Comparison of ENCODE assay signal across 21 cellular contexts in the genomic region with DNA sequence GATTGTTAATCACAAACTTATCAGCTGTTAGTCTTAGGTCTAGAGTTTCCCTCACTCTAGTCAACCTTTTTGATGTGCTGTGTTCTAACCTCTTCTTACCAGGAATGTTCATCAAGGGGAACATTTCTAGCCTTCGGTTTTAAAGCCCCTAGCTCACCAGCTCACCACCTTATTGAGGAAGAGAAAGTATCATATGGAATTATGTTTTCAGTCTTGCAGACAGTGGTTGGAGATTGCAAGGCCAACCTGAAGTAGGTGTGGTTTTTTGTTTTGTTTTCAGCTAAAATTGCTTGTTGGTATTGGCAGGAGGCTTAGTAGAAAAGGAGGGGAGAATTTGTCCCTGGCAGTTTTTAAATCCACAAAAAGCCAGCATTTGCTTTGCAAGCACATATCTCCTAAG. TPM values are rescaled to one million over a fixed set of nuclear protein-coding genes. Genes with fewer than 3 reads are reported as not detected.
DNase-seq lines count a peak whose midpoint lies in the region; ATAC-seq, FAIRE-seq and TF ChIP-seq lines count a peak whose summit lies in the region.
"Had no signal": no experiment of that assay in that cellular context is flagged by ENCODE, and none has a peak within 500 bp of the region (broad histone marks: within the 10 kb centered on the region; RNA-seq: fewer than 3 reads in every experiment).

No MANE protein-coding gene starts in this region.

- peaks cover 15% of the 10 kb centered on the region for H3K4me1 Mint-ChIP-seq in central memory CD8-positive, alpha-beta T cell

- no peak overlapping the region for H3K4me3 Mint-ChIP-seq in central memory CD8-positive, alpha-beta T cell
- H3K4me3 Mint-ChIP-seq: activated naive CD4-positive, alpha-beta T cell treated with anti-CD3 and anti-CD28 coated beads, Interleukin-2, amount 10 ng/mL, durations not matched to agents 7 days and 5 days; activated T-cell treated with anti-CD3 and anti-CD28 coated beads, Interleukin-2, amount 50 U/mL, for 4 hours; IgD-negative memory B cell had no signal

- H3K27ac Mint-ChIP-seq in central memory CD8-positive, alpha-beta T cell (ENCODE audit: low read depth), result peak overlapping the region; percentile 1
- H3K27ac Mint-ChIP-seq: activated naive CD4-positive, alpha-beta T cell treated with anti-CD3 and anti-CD28 coated beads, Interleukin-2, amount 10 ng/mL, durations not matched to agents 7 days and 5 days had no signal

- TF ChIP-seq CTCF in omental fat pad (IDR thresholded peaks at IDR 0.05), result no peak

- no peaks in the 10 kb centered on the region for H3K27me3 Mint-ChIP-seq in central memory CD8-positive, alpha-beta T cell
- H3K27me3 Mint-ChIP-seq: IgD-negative memory B cell had no signal

- H3K36me3 Mint-ChIP-seq in central memory CD8-positive, alpha-beta T cell (ENCODE audit: insufficient read depth), result no peaks in the 10 kb centered on the region
- H3K36me3 Mint-ChIP-seq: activated naive CD4-positive, alpha-beta T cell treated with anti-CD3 and anti-CD28 coated beads, Interleukin-2, amount 10 ng/mL, durations not matched to agents 7 days and 5 days had no signal

- no peaks in the 10 kb centered on the region for H3K9me3 Mint-ChIP-seq in central memory CD8-positive, alpha-beta T cell
- H3K9me3 Mint-ChIP-seq: activated naive CD4-positive, alpha-beta T cell treated with anti-CD3 and anti-CD28 coated beads, Interleukin-2, amount 10 ng/mL, durations not matched to agents 7 days and 5 days; activated T-cell treated with anti-CD3 and anti-CD28 coated beads, Interleukin-2, amount 50 U/mL, for 4 hours; IgD-negative memory B cell had no signal

- no peak for TF ChIP-seq POLR2A in GM12891 (IDR thresholded peaks at IDR 0.05; ENCODE audit: low read depth, low read length)

- FAIRE-seq in GM12891 (lab: Jason Lieb, UNC), result peak; percentile 50
- FAIRE-seq: small intestine had no signal

- ATAC-seq in HG02623 (IDR thresholded peaks at IDR 0.05; ENCODE audit: unreplicated experiment) (peak; percentile 53), omental fat pad (ENCODE audit: low FRiP score) (peak; percentile 13)
- no peak for ATAC-seq in central memory CD8-positive, alpha-beta T cell (replicated peaks; ENCODE audit: extremely low read depth, poor library complexity, severe bottlenecking)
- ATAC-seq: activated T-cell treated with anti-CD3 and anti-CD28 coated beads, Interleukin-2, amount 50 U/mL, for 4 hours; left lobe of liver; upper lobe of right lung had no signal

- DNase-seq in GM12891 (ENCODE audit: insufficient read length, low spot score), result no peak
- DNase-seq in central memory CD8-positive, alpha-beta T cell (ENCODE audit: low spot score in 2 of 2), result no peak
- no peak for DNase-seq in omental fat pad (ENCODE audit: low spot score)
- no peak for DNase-seq in effector CD8-positive, alpha-beta T cell (lab: John Stamatoyannopoulos, UW)
- no peak for DNase-seq in OCI-M1 (lab: John Stamatoyannopoulos, UW)
- DNase-seq in putamen (ENCODE audit: low spot score), result no peak
- DNase-seq: activated CD4-positive, alpha-beta T cell treated with anti-CD3 and anti-CD28 coated beads, Interleukin-2, amount 50 U/mL, for 4 hours; activated naive CD4-positive, alpha-beta T cell treated with anti-CD3 and anti-CD28 coated beads, Interleukin-2, amount 10 ng/mL, durations not matched to agents 7 days and 5 days; activated T-cell treated with anti-CD3 and anti-CD28 coated beads, Interleukin-2, amount 50 U/mL, for 4 hours; Caco-2; NCI-H1694; NCI-H69; SJCRH30; small intestine; stimulated activated CD4-positive, alpha-beta T cell treated with anti-CD3 and anti-CD28 coated beads, Interleukin-4, amount 100 ng/mL, for 24 hours; upper lobe of right lung; WERI-Rb-1 had no signal

TF ChIP-seq in GM12891, 5 proteins besides CTCF, POLR2A, EP300 and RAD21:
- TF ChIP-seq SPI1 (IDR thresholded peaks at IDR 0.05; ENCODE audit: low read depth, low read length) (peak; percentile 51), PAX5 (IDR thresholded peaks at IDR 0.05; ENCODE audit: insufficient read depth, low read length, severe bottlenecking) (no peak)

RNA-seq across cellular contexts. Expression of gene CCDC80, which starts 48.4 kb away (rescaled TPM):
- 0.39 TPM for polyA plus RNA-seq in GM12891 (2012; ENCODE audit: low read depth, missing spikeins)
- total RNA-seq in omental fat pad, result 100 to 1,000 TPM in 3 of 4 donors, 10 to 100 TPM in 1; 42.9 to 278 (median 225) TPM
- total RNA-seq: T-helper 2 cell treated with Interferon-gamma antibody and Interleukin-4, amounts not matched to agents 100 ng/mL and 5 ng/mL, for 36 hours had no signal
